8 cellular contexts compared by ENCODE assay signal in genomic region chrX:71859637-71860036, GRCh38. TPM values are rescaled to one million over a fixed set of nuclear protein-coding genes. Genes with fewer than 3 reads are reported as not detected.
DNase-seq lines count a peak whose midpoint lies in the region; ATAC-seq, FAIRE-seq and TF ChIP-seq lines count a peak whose summit lies in the region.

No MANE protein-coding gene starts in this region.

- dilution Hi-C loops in mammary epithelial cell (cut with HindIII; ENCODE audit: low sequenced_read_pairs): no loop called here

- no peaks in the 10 kb centered on the region for H3F3A ChIP-seq in OCI-LY1 (ENCODE audit: insufficient read depth, low read length)

- H3K9me2 ChIP-seq in OCI-LY1 (ENCODE audit: low read depth, low read length): no peaks in the 10 kb centered on the region

- H3K4me3 ChIP-seq in CD4-positive, CD25-positive, alpha-beta regulatory T cell (ENCODE audit: low read depth, low read length): no peak overlapping the region
- H3K4me3 ChIP-seq in OCI-LY1 (ENCODE audit: low read depth, low read length, poor library complexity, severe bottlenecking) (no peak overlapping the region), mammary epithelial cell (replicated peaks in 1 of 3; ENCODE audit: insufficient read depth in 1 of 3, low read depth in 2 of 3, low read length in 3 of 3) (no peak overlapping the region)

- H3K4me1 ChIP-seq in CD4-positive, CD25-positive, alpha-beta regulatory T cell (ENCODE audit: control insufficient read depth, insufficient read depth, low read length, poor library complexity, severe bottlenecking): peaks cover 3% of the 10 kb centered on the region
- H3K4me1 ChIP-seq in OCI-LY1 (ENCODE audit: insufficient read depth, low read length, severe bottlenecking): no peaks in the 10 kb centered on the region
- no peaks in the 10 kb centered on the region for H3K4me1 ChIP-seq in mammary epithelial cell (ENCODE audit: insufficient read depth, low read length)

- H3K36me3 Mint-ChIP-seq in CD4-positive, CD25-positive, alpha-beta regulatory T cell: no peaks in the 10 kb centered on the region

- no peaks in the 10 kb centered on the region for H4K20me1 ChIP-seq in OCI-LY1 (ENCODE audit: insufficient read depth, low read length)
- no peaks in the 10 kb centered on the region for H4K20me1 ChIP-seq in mammary epithelial cell (ENCODE audit: insufficient read depth, low read length)

- H3K79me2 ChIP-seq in OCI-LY1 (ENCODE audit: insufficient read depth, low read length): no peaks in the 10 kb centered on the region
- no peaks in the 10 kb centered on the region for H3K79me2 ChIP-seq in mammary epithelial cell (ENCODE audit: insufficient read depth, low read length)

- H3K27me3 Mint-ChIP-seq in CD4-positive, CD25-positive, alpha-beta regulatory T cell: peaks cover 20% of the 10 kb centered on the region

- H3K27me3 ChIP-seq in CD4-positive, CD25-positive, alpha-beta regulatory T cell (ENCODE audit: control insufficient read depth, insufficient read depth, low read length): no peaks in the 10 kb centered on the region
- H3K27me3 ChIP-seq in OCI-LY1 (ENCODE audit: insufficient read depth, low read length) (no peaks in the 10 kb centered on the region), mammary epithelial cell (ENCODE audit: insufficient read depth, low read length) (peaks cover 1% of the 10 kb centered on the region)

- CTCF ChIA-PET in mammary epithelial cell (lab: Charles Lee; ENCODE audit: low non-redundant PET): interaction anchor here (0.6 to 0.7 kb wide), 3 partner anchors 159 to 190 kb away, joined by 3 to 4 read pairs (median 3); no protein-coding TSS in a partner anchor

- no peaks in the 10 kb centered on the region for H3K36me3 ChIP-seq in CD4-positive, CD25-positive, alpha-beta regulatory T cell (ENCODE audit: control insufficient read depth, insufficient read depth, low read length)
- H3K36me3 ChIP-seq in OCI-LY1 (ENCODE audit: insufficient read depth, low read length) (no peaks in the 10 kb centered on the region), mammary epithelial cell (ENCODE audit: insufficient read depth, low read length) (no peaks in the 10 kb centered on the region)

- H3K9me3 ChIP-seq in CD4-positive, CD25-positive, alpha-beta regulatory T cell (ENCODE audit: control insufficient read depth in 2 of 2, low read length in 2 of 2): no peaks in the 10 kb centered on the region
- H3K9me3 ChIP-seq in OCI-LY1 (ENCODE audit: low read length) (no peaks in the 10 kb centered on the region), mammary epithelial cell (replicated peaks; ENCODE audit: insufficient read depth, low read length) (no peaks in the 10 kb centered on the region)

- no peak overlapping the region for H3K27ac Mint-ChIP-seq in CD4-positive, CD25-positive, alpha-beta regulatory T cell

- 20% methylated on average over 3 of the region's 3 CpGs for WGBS in mammary epithelial cell (ENCODE audit: low coverage, missing lambda C conversion rate)

- H3K9me3 Mint-ChIP-seq in CD4-positive, CD25-positive, alpha-beta regulatory T cell: no peaks in the 10 kb centered on the region

- intact Hi-C loops in mammary epithelial cell (cut with micrococcal nuclease): loop anchor here (1.0 kb wide), 1 partner anchor 189 kb away; no protein-coding TSS in a partner anchor

- H3K4me1 Mint-ChIP-seq in CD4-positive, CD25-positive, alpha-beta regulatory T cell: peaks cover 0 to 4% (median under 1%) of the 10 kb centered on the region in 4 donors

- BruUV-seq in mammary epithelial cell (replicated peaks; lab: Mats Ljungman, UMichigan): no TSS peak

- H3K9ac ChIP-seq in OCI-LY1 (ENCODE audit: low read length) (no peak overlapping the region), mammary epithelial cell (ENCODE audit: insufficient read depth, low read length) (no peak overlapping the region)

- no peak for FAIRE-seq in H54 (lab: Jason Lieb, UNC)

- ATAC-seq in CD4-positive, CD25-positive, alpha-beta regulatory T cell (ENCODE audit: low read depth in 2 of 2): peak in 1 of 2 donors; percentile 37
- ATAC-seq in GM19452 (IDR thresholded peaks at IDR 0.05; ENCODE audit: unreplicated experiment): no peak
- no peak for ATAC-seq in HG02973 (IDR thresholded peaks at IDR 0.05; ENCODE audit: unreplicated experiment)

- TF ChIP-seq CTCF in GM13976 (IDR thresholded peaks at IDR 0.05; ENCODE audit: borderline replicate concordance, control extremely low read depth, extremely low read depth, insufficient read depth, missing control alignments): peak; percentile 65
- TF ChIP-seq CTCF in OCI-LY1 (IDR thresholded peaks at IDR 0.05; ENCODE audit: low read length): peak; percentile 50
- TF ChIP-seq CTCF in mammary epithelial cell (conservative IDR thresholded peaks at IDR 0.05 in 1 of 2, IDR thresholded peaks at IDR 0.05 in 1 of 2; ENCODE audit: extremely low read depth in 1 of 2, insufficient read depth in 1 of 2, low read depth in 1 of 2, low read length in 2 of 2): peak; percentile 54 to 61

- H2AFZ ChIP-seq in OCI-LY1 (ENCODE audit: low read length) (no peak overlapping the region), mammary epithelial cell (ENCODE audit: low read depth, low read length) (no peak overlapping the region)

- DNase-seq in CD4-positive, CD25-positive, alpha-beta regulatory T cell: peak; percentile 4 to 55 (median 45)
- DNase-seq in GM13976 (ENCODE audit: low spot score): peak; percentile 21
- DNase-seq in mammary epithelial cell: peak; percentile 36
- DNase-seq in medulla oblongata (ENCODE audit: extremely low spot score): peak; percentile 27
- DNase-seq in H54 (ENCODE audit: insufficient read length, low spot score): no peak

- no peak overlapping the region for H3K27ac ChIP-seq in CD4-positive, CD25-positive, alpha-beta regulatory T cell (ENCODE audit: insufficient read depth, low read length, poor library complexity, severe bottlenecking)
- no peak overlapping the region for H3K27ac ChIP-seq in OCI-LY1 (ENCODE audit: low read depth, low read length, poor library complexity, severe bottlenecking)
- no peak overlapping the region for H3K27ac ChIP-seq in mammary epithelial cell (ENCODE audit: insufficient read depth, low read depth, low read length)

- TF ChIP-seq POLR2A in H54 (IDR thresholded peaks at IDR 0.05; ENCODE audit: low read depth, low read length): no peak

- H3K4me3 Mint-ChIP-seq in CD4-positive, CD25-positive, alpha-beta regulatory T cell: no peak overlapping the region

- H3K4me2 ChIP-seq in OCI-LY1 (ENCODE audit: low read length) (no peak overlapping the region), mammary epithelial cell (ENCODE audit: insufficient read depth, low read depth, low read length) (no peak overlapping the region)

- in situ Hi-C loops in GM13976 (cut with MboI; ENCODE audit: low sequenced_read_pairs, unreplicated experiment) (loop anchor here (25.0 kb wide), 1 partner anchor 197 kb away; the partner anchor contains the start of gene LOC101059915), mammary epithelial cell (cut with MboI; ENCODE audit: low sequenced_read_pairs in 2 of 2) (no loop called here)

RNA-seq across cellular contexts. Expression of gene NHSL2, which starts 51.0 kb away (rescaled TPM):
- 6.7 TPM for total RNA-seq in CD4-positive, CD25-positive, alpha-beta regulatory T cell
- 1 to 10 TPM; 1.5 to 5.9 (median 2.1) TPM for polyA plus RNA-seq in CD4-positive, CD25-positive, alpha-beta regulatory T cell
- under 1 TPM in 1 of 2 donors, not detected in 1; 0.17 TPM for total RNA-seq in mammary epithelial cell
- 0.06 TPM for polyA plus RNA-seq in mammary epithelial cell
- polyA minus RNA-seq in mammary epithelial cell: not detected
